ENCODE assay signal across 9 cellular contexts in the genomic region with DNA sequence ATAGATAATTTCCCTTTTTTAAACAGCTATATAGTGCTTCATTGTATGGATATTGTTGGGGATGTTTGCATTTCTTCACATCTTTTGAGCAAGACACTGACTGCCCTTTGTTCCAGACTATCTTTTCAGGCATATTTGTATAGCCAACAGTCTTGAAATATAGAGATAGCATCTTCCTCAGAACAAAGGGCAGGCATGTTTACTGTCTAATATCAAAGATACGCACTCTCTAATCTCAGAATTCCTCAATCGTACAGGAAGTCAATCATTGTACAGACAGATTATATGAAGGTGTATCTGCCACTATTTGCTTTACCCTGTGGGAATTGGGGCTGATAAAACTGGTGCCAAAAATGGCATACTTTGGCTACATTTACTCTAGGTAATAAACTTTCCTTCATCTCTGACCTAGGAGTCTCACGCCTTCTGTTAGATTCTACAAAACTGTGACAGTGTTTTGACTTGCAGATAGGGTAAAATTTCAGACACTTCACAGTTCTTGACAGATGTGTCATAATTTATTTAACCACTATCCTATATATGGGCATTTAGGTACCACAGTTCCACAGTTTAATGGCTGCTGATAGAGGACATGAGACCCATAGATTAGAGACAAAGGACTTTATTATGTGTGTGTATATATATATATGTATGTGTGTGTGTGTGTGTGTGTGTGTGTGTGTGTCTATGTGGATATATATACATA.
"Had no signal": no experiment of that assay in that cellular context is flagged by ENCODE, and none has a peak within 500 bp of the region (broad histone marks: within the 10 kb centered on the region; RNA-seq: fewer than 3 reads in every experiment).

No MANE protein-coding gene starts in this region.

- H3K27ac Mint-ChIP-seq: GM23338, H9, IgD-negative memory B cell had no signal

- H3K36me3 Mint-ChIP-seq: IgD-negative memory B cell had no signal

- H3K4me3 ChIP-seq: GM23338 had no signal

- H3K4me3 Mint-ChIP-seq: GM23338, H9, IgD-negative memory B cell had no signal

- H3K9me3 Mint-ChIP-seq: IgD-negative memory B cell had no signal

- H3K4me1 Mint-ChIP-seq: GM23338, H9, IgD-negative memory B cell had no signal

- H3K27me3 Mint-ChIP-seq: IgD-negative memory B cell had no signal

- DNase-seq: H9, HCEC 1CT, KBM-7 had no signal

- FAIRE-seq: H1, H54, HTR-8/SVneo had no signal

- H2AFZ ChIP-seq: GM23338 had no signal

- H3K9ac ChIP-seq: KMS-11 had no signal

- ATAC-seq: GM23338 had no signal

- H3K27ac ChIP-seq: KMS-11 had no signal

- H3K4me2 ChIP-seq: GM23338, KMS-11 had no signal
